ENCODE assay signal across 8 cellular contexts in the genomic region with DNA sequence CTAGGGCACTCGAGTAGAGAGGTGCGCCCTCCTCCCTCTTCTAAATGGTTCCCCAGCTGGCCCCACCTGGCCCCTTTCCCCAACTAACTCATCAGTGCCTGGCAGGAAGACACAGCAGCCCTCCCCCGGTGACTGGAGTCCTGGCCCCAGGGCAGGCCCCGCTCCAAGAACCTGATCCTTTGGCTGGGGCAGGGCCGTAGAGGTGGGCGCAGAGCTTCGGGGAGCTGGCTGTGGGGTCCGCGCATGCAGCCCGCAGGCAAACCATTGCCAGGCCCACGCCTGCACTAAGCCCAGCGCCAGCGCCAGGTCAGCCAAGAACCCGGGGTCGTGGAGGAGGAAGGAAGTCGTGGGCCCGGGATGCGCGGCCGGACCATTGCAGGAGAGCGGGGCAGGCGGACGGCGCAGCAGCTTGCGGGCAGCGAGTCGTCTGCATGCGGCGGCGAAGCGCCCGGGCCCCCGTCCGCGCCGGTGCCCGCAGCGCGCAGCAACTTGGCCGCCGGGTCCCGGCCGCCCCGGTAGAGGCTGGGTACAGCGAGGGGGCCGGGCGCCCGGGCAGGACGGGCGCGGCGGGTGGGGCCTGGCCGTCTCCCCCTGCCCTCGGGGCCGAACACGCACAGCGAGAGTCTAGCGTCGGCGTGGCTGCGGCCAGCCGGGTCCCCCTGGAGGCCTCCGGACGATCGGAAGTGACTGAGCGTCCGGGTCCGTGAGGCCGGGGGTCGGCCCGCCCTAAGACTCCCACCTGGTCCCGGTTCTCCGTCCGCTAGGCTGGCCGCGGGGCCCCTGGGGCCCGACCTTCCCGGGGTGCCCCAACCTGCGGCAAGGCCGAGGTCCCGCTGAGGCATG. TPM values are rescaled to one million over a fixed set of nuclear protein-coding genes. Genes with fewer than 3 reads are reported as not detected.
A peak's percentile ranks its signal among the peaks of the same experiment; 100 is the strongest.
DNase-seq lines count a peak whose midpoint lies in the region; ATAC-seq and TF ChIP-seq lines count a peak whose summit lies in the region.

No MANE protein-coding gene starts in this region.

- H3K27ac ChIP-seq in RWPE2 (ENCODE audit: poor library complexity, severe bottlenecking) (no peak overlapping the region), psoas muscle (peak overlapping the region; percentile 60)

- intact Hi-C loops in psoas muscle (cut with DNase I) = loop anchor here in 1 of 2 donors (10.0 kb wide), 1 partner anchor 260 kb away; no protein-coding TSS in a partner anchor

- H3K9me3 ChIP-seq in RWPE2 (ENCODE audit: severe bottlenecking) (no peaks in the 10 kb centered on the region), psoas muscle (no peaks in the 10 kb centered on the region)

- peak; percentile 57 for DNase-seq in ELF-1 (ENCODE audit: low read depth, low spot score)
- no peak for DNase-seq in RWPE2 (ENCODE audit: low spot score)
- DNase-seq in fibroblast of mammary gland (ENCODE audit: low read depth) = no peak
- peak in 1 of 2 donors; percentile 71 for DNase-seq in psoas muscle
- DNase-seq in D341Med (ENCODE audit: low spot score) = no peak
- DNase-seq in mucosa of gallbladder (ENCODE audit: low spot score) = no peak
- no peak for DNase-seq in hypothalamus (lab: John Stamatoyannopoulos, UW)
- no peak for DNase-seq in NCI-H510A (lab: John Stamatoyannopoulos, UW)

- H3K36me3 ChIP-seq in RWPE2 (ENCODE audit: low read depth) = peaks cover 10% of the 10 kb centered on the region; the same call in 1 of the 2 replicates
- H3K36me3 ChIP-seq in psoas muscle (ENCODE audit: insufficient read depth in 1 of 2, low read depth in 1 of 2) = no peaks in the 10 kb centered on the region

- 31 to 40% (median 36%) methylated on average over 39 to 81 of the region's 81 CpGs for WGBS in psoas muscle, 3 donors

- ATAC-seq in RWPE2 (ENCODE audit: low read depth) = no peak
- peak in 2 of 4 donors; percentile 4 to 23 for ATAC-seq in psoas muscle

- peak overlapping the region; percentile 22 for H3K4me3 ChIP-seq in RWPE2 (ENCODE audit: severe bottlenecking)
- H3K4me3 ChIP-seq in fibroblast of mammary gland (ENCODE audit: control insufficient read depth, low read depth, low read length) = peak overlapping the region; percentile 51
- peak overlapping the region; percentile 79 for H3K4me3 ChIP-seq in psoas muscle

- no peaks in the 10 kb centered on the region for H3K27me3 ChIP-seq in RWPE2 (ENCODE audit: insufficient read depth, poor library complexity, severe bottlenecking)
- H3K27me3 ChIP-seq in psoas muscle (ENCODE audit: insufficient read depth in 3 of 3, low read length in 2 of 3) = peaks cover 0 to 4% (median 0%) of the 10 kb centered on the region in 3 donors

- H3K4me1 ChIP-seq in RWPE2 (ENCODE audit: insufficient read depth, poor library complexity, severe bottlenecking) = peaks cover 9% of the 10 kb centered on the region
- H3K4me1 ChIP-seq in psoas muscle = peaks cover 21% of the 10 kb centered on the region

- no peak for TF ChIP-seq CTCF in RWPE2 (IDR thresholded peaks at IDR 0.05; ENCODE audit: poor library complexity, severe bottlenecking)
- no peak for TF ChIP-seq CTCF in fibroblast of mammary gland (conservative IDR thresholded peaks at IDR 0.05; ENCODE audit: control insufficient read depth, insufficient read depth, low read depth, low read length)
- no peak for TF ChIP-seq CTCF in psoas muscle (IDR thresholded peaks at IDR 0.05)

RNA-seq across cellular contexts. Expression of a gene that starts 1.0 kb away (rescaled TPM):
- total RNA-seq in psoas muscle (10 to 100 TPM; 19.9 to 29.5 (median 24.0) TPM), mucosa of gallbladder (55.1 TPM)
- 10 to 100 TPM; 30.6 to 52.1 (median 46.8) TPM for polyA plus RNA-seq in psoas muscle

RNA-seq across cellular contexts. Expression of a gene that starts 14.2 kb away (rescaled TPM):
- total RNA-seq in psoas muscle (under 1 TPM in 3 of 4 donors, not detected in 1; 0.16 to 0.69 (median 0.25) TPM), mucosa of gallbladder (0.95 TPM)
- under 1 TPM; 0.03 to 0.09 (median 0.04) TPM for polyA plus RNA-seq in psoas muscle

RNA-seq across cellular contexts. Expression of a gene that starts 16.0 kb away (rescaled TPM):
- total RNA-seq in psoas muscle (10 to 100 TPM in 3 of 4 donors, 1 to 10 TPM in 1; 10.0 to 26.6 (median 15.9) TPM), mucosa of gallbladder (37.0 TPM)
- 10 to 100 TPM; 18.0 to 22.3 (median 20.6) TPM for polyA plus RNA-seq in psoas muscle

Comparison
In these comparisons a context has a peak if more than half of its experiments do, and no peak if none do; other contexts are left out.
1. H3K4me3 ChIP-seq: peak in every context shown above with its lines; median percentile 79 in psoas muscle; 51 in fibroblast of mammary gland; 22 in RWPE2.